Comparison of ENCODE assay signal across 30 cellular contexts in the genomic region with DNA sequence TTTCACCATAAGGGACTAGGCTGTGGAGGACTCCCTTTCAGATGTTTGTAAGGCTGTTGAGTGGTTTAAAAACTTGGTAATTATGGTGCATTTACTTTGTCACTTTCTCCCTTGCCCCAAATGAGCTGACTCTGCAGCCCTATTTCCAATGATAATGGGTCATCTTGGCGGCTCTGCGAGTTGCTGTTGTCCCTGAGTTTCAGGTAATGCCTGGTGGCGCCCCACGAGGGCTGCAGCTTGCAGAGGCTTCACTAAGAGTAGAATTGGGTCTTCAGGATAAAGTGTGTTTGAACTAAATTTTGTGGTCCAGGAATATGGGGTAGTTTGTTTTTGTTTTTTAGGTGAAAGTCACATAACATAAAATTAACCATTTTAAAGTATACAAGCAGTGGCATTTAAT.
"Had no signal": no experiment of that assay in that cellular context is flagged by ENCODE, and none has a peak within 500 bp of the region (broad histone marks: within the 10 kb centered on the region; RNA-seq: fewer than 3 reads in every experiment).

No MANE protein-coding gene starts in this region.

- H3K36me3 ChIP-seq: MG63, Peyer's patch, SJCRH30 had no signal

- H3K4me3 ChIP-seq: MG63, Peyer's patch, SJCRH30, SK-N-MC had no signal

- H3K9me3 ChIP-seq: MG63, SJCRH30 had no signal

- H3K27ac ChIP-seq: Peyer's patch, SJCRH30, SK-N-MC had no signal

- H3K27me3 ChIP-seq: MG63, Peyer's patch, SJCRH30 had no signal

- H3K4me1 ChIP-seq: Peyer's patch, SJCRH30 had no signal

- DNase-seq: Kasumi-1, KG1, MG63, NCI-H1048, NCI-H1092 treated with DMSO at 0.1 percent for 48 hours, NCI-H1105 treated with DMSO at 0.1 percent for 48 hours, NCI-H1417, NCI-H1436, NCI-H146, NCI-H1694, NCI-H187, NCI-H1930, NCI-H2029 treated with DMSO at 0.1 percent for 48 hours, NCI-H2081 treated with DMSO at 0.1 percent for 48 hours, NCI-H2107, NCI-H2171, NCI-H226, NCI-H446 treated with DMSO at 0.1 percent for 48 hours, NCI-H510A, NCI-H526, NCI-H69, NCI-H748 treated with DMSO at 0.1 percent for 48 hours, PC-3, Peyer's patch, RPMI8226, SHP77, SIG-M5, SJCRH30 had no signal

- ATAC-seq: PC-3, SK-N-SH treated with all-trans-retinoic acid at 6 μM for 48 hours had no signal
